8 cellular contexts compared by ENCODE assay signal in genomic region chr3:195893916-195894315, GRCh38. TPM values are rescaled to one million over a fixed set of nuclear protein-coding genes. Genes with fewer than 3 reads are reported as not detected.
DNase-seq lines count a peak whose midpoint lies in the region; ATAC-seq, FAIRE-seq and TF ChIP-seq lines count a peak whose summit lies in the region.

No MANE protein-coding gene starts in this region.

- no peak for TF ChIP-seq EP300 in GM12878 (IDR thresholded peaks at IDR 0.05; ENCODE audit: borderline replicate concordance in 1 of 2, control insufficient read depth in 1 of 2, low read depth in 2 of 2, low read length in 2 of 2)

- H3K4me2 ChIP-seq in GM12878 (ENCODE audit: control insufficient read depth, insufficient read depth), result peak overlapping the region; percentile 96; the same call in 1 of the 2 replicates

- peaks cover 4% of the 10 kb centered on the region; the same call in 1 of the 2 replicates for H4K20me1 ChIP-seq in GM12878 (ENCODE audit: control insufficient read depth, insufficient read depth)

- no peak overlapping the region for H2AFZ ChIP-seq in GM12878 (ENCODE audit: control insufficient read depth, low read depth, low read length)

- no peak overlapping the region for H3K4me3 ChIP-seq in GM12878

- no peak overlapping the region for H3K27ac ChIP-seq in CD4-positive, alpha-beta T cell (ENCODE audit: low read depth, low read length)
- H3K27ac ChIP-seq in GM12878 (ENCODE audit: control insufficient read depth, insufficient read depth), result no peak overlapping the region

- intact Hi-C loops in CD4-positive, alpha-beta T cell (cut with DNase I, micrococcal nuclease), result loop anchor here (1.0 kb wide), 2 partner anchors 21 to 35 kb away; no protein-coding TSS in a partner anchor
- intact Hi-C loops in GM12878 (cut with micrococcal nuclease; ENCODE audit: unreplicated experiment), result loop anchor here (1.0 kb wide), 2 partner anchors 31 to 35 kb away; no protein-coding TSS in a partner anchor

- TSS peak; percentile 38 for BruUV-seq in GM12878 (replicated peaks; lab: Mats Ljungman, UMichigan)

- TF ChIP-seq CTCF in CD4-positive, alpha-beta T cell (IDR thresholded peaks at IDR 0.05), result no peak
- no peak for TF ChIP-seq CTCF in GM12878 (IDR thresholded peaks at IDR 0.05 in 2 of 3, conservative IDR thresholded peaks at IDR 0.05 in 1 of 3; ENCODE audit: control insufficient read depth in 2 of 3, extremely low read depth in 1 of 3, insufficient read depth in 1 of 3, low read depth in 3 of 3, low read length in 3 of 3)

- no peaks in the 10 kb centered on the region for H3K9me3 Mint-ChIP-seq in CD4-positive, alpha-beta T cell
- no peaks in the 10 kb centered on the region for H3K9me3 Mint-ChIP-seq in IgD-negative memory B cell
- H3K9me3 Mint-ChIP-seq in naive thymus-derived CD8-positive, alpha-beta T cell, result no peaks in the 10 kb centered on the region

- CTCF ChIA-PET in CD4-positive, alpha-beta T cell (lab: Charles Lee), result interaction anchor here (0.8 to 5.2 kb wide), 11 partner anchors 9 to 61 kb away, joined by 3 to 91 read pairs (median 7); partner anchors contain the start of gene TNK2
- CTCF ChIA-PET in GM12878 (lab: Yijun Ruan, JAX), result interaction anchor here (0.6 to 4.9 kb wide), 22 partner anchors 9 to 343 kb away, joined by 3 to 94 read pairs (median 4); partner anchors contain the start of gene TNK2

- ATAC-seq in CD4-positive, alpha-beta T cell (ENCODE audit: poor library complexity), result no peak
- ATAC-seq in GM12878 (no peak), HG02840 (IDR thresholded peaks at IDR 0.05; ENCODE audit: low FRiP score, unreplicated experiment) (no peak)
- no peak for ATAC-seq in naive thymus-derived CD8-positive, alpha-beta T cell

- RAD21 ChIA-PET in GM12878 (lab: Charles Lee; ENCODE audit: unreplicated experiment), result interaction anchor here (0.7 to 5.2 kb wide), 9 partner anchors 10 to 38 kb away, joined by 3 to 34 read pairs (median 8); partner anchors contain the start of gene TNK2

- peaks cover 36% of the 10 kb centered on the region for H3K4me1 Mint-ChIP-seq in CD4-positive, alpha-beta T cell (ENCODE audit: low read depth)
- peaks cover 16 to 31% (median 28%) of the 10 kb centered on the region in 3 donors for H3K4me1 Mint-ChIP-seq in IgD-negative memory B cell
- peaks cover 30 to 50% (median 46%) of the 10 kb centered on the region in 4 donors for H3K4me1 Mint-ChIP-seq in naive thymus-derived CD8-positive, alpha-beta T cell

- no peak overlapping the region for H3K27ac Mint-ChIP-seq in CD4-positive, alpha-beta T cell
- H3K27ac Mint-ChIP-seq in IgD-negative memory B cell, result peak overlapping the region; percentile 67 to 95 (median 95)
- peak overlapping the region in 2 of 10 donors; percentile 25 to 51 for H3K27ac Mint-ChIP-seq in naive thymus-derived CD8-positive, alpha-beta T cell

- no peaks in the 10 kb centered on the region for H3K9me3 ChIP-seq in CD4-positive, alpha-beta T cell (ENCODE audit: control insufficient read depth, low read length)
- no peaks in the 10 kb centered on the region for H3K9me3 ChIP-seq in GM12878 (replicated peaks; ENCODE audit: control insufficient read depth, insufficient read depth, low read length)

- SMC1A ChIA-PET in GM12878 (lab: Charles Lee; ENCODE audit: uncharacterized antibody, unreplicated experiment), result interaction anchor here (0.8 to 4.0 kb wide), 9 partner anchors 9 to 265 kb away, joined by 3 to 47 read pairs (median 5); partner anchors contain the start of gene TNK2

- DNase-seq in CD4-positive, alpha-beta T cell, result no peak
- no peak for DNase-seq in GM12878 (ENCODE audit: low read depth, low spot score)
- DNase-seq in naive thymus-derived CD8-positive, alpha-beta T cell, result no peak
- no peak for DNase-seq in NAMALWA (ENCODE audit: low spot score)
- no peak for DNase-seq in dedifferentiated amniotic fluid mesenchymal stem cell (ENCODE audit: extremely low spot score)
- DNase-seq in NCI-H510A treated with DMSO at 0.1 percent for 48 hours (lab: John Stamatoyannopoulos, UW), result no peak

- no peak for FAIRE-seq in GM12878 (lab: Jason Lieb, UNC)

- peak overlapping the region; percentile 56 for H3K4me3 Mint-ChIP-seq in CD4-positive, alpha-beta T cell
- peak overlapping the region in 3 of 4 donors; percentile 21 to 95 (median 49) for H3K4me3 Mint-ChIP-seq in IgD-negative memory B cell
- peak overlapping the region in 9 of 10 donors; percentile 10 to 93 (median 59) for H3K4me3 Mint-ChIP-seq in naive thymus-derived CD8-positive, alpha-beta T cell

- 78% methylated on average over 4 of the region's 4 CpGs for WGBS in GM12878 (ENCODE audit: insufficient coverage, insufficient replicate concordance, low lambda C conversion rate, missing lambda C conversion rate)

- no peak for TF ChIP-seq RAD21 in GM12878 (IDR thresholded peaks at IDR 0.05; ENCODE audit: insufficient read depth, low read depth, low read length)

- no peak for TF ChIP-seq POLR2A in GM12878 (IDR thresholded peaks at IDR 0.05; ENCODE audit: low read depth, low read length)

- no peaks in the 10 kb centered on the region for H3K27me3 Mint-ChIP-seq in CD4-positive, alpha-beta T cell
- no peaks in the 10 kb centered on the region for H3K27me3 Mint-ChIP-seq in IgD-negative memory B cell
- no peaks in the 10 kb centered on the region for H3K27me3 Mint-ChIP-seq in naive thymus-derived CD8-positive, alpha-beta T cell

- peaks cover 20% of the 10 kb centered on the region for H3K36me3 Mint-ChIP-seq in CD4-positive, alpha-beta T cell (ENCODE audit: low read depth)
- no peaks in the 10 kb centered on the region for H3K36me3 Mint-ChIP-seq in IgD-negative memory B cell
- no peaks in the 10 kb centered on the region for H3K36me3 Mint-ChIP-seq in naive thymus-derived CD8-positive, alpha-beta T cell

- in situ Hi-C loops in GM12878 (cut with MboI), result loop anchor here (5.0 kb wide), 1 partner anchor 37 kb away; no protein-coding TSS in a partner anchor

- H3K27me3 ChIP-seq in CD4-positive, alpha-beta T cell (ENCODE audit: control insufficient read depth, insufficient read depth, low read length), result no peaks in the 10 kb centered on the region
- no peaks in the 10 kb centered on the region for H3K27me3 ChIP-seq in GM12878 (replicated peaks in 1 of 2; ENCODE audit: control insufficient read depth in 2 of 2, insufficient read depth in 2 of 2, low read length in 1 of 2)

- peak overlapping the region; percentile 29; the same call in 1 of the 2 replicates for H3K9ac ChIP-seq in GM12878 (ENCODE audit: control insufficient read depth, insufficient read depth, low read length)

- peaks cover 31% of the 10 kb centered on the region for H3K79me2 ChIP-seq in GM12878 (ENCODE audit: control insufficient read depth, insufficient read depth, low read length)

- peaks cover 14% of the 10 kb centered on the region for H3K4me1 ChIP-seq in GM12878 (ENCODE audit: control insufficient read depth, insufficient read depth, low read length)

- POLR2A ChIA-PET in CD4-positive, alpha-beta T cell (lab: Charles Lee), result interaction anchor here (1.1 to 5.9 kb wide), 4 partner anchors 13 to 1222 kb away, joined by 3 to 231 read pairs (median 28); partner anchors contain the start of genes LSG1 and TNK2
- POLR2A ChIA-PET in GM12878 (lab: Charles Lee), result interaction anchor here (0.6 to 3.9 kb wide), 4 partner anchors 14 to 44 kb away, joined by 3 to 30 read pairs (median 6); partner anchors contain the start of gene TNK2
- POLR2A ChIA-PET in naive thymus-derived CD8-positive, alpha-beta T cell (lab: Charles Lee), result interaction anchor here (0.6 to 8.8 kb wide), 6 partner anchors 8 to 313 kb away, joined by 3 to 241 read pairs (median 6); partner anchors contain the start of gene TNK2

- H3K36me3 ChIP-seq in GM12878 (ENCODE audit: control insufficient read depth in 2 of 2, insufficient read depth in 2 of 2, low read length in 1 of 2), result no peaks in the 10 kb centered on the region

TF ChIP-seq in GM12878, 131 proteins besides CTCF, POLR2A, EP300 and RAD21 (continues in another document):
- TF ChIP-seq YY1 (IDR thresholded peaks at IDR 0.05; ENCODE audit: low read depth, low read length) (no peak), CBX3 (IDR thresholded peaks at IDR 0.05; ENCODE audit: borderline replicate concordance, low read depth) (no peak), MTA2 (IDR thresholded peaks at IDR 0.05; ENCODE audit: low read depth) (no peak), ZNF622 (IDR thresholded peaks at IDR 0.05) (no peak), ETV6 (conservative IDR thresholded peaks at IDR 0.05 in 1 of 2, IDR thresholded peaks at IDR 0.05 in 1 of 2; ENCODE audit: borderline replicate concordance in 1 of 2, low read depth in 1 of 2) (no peak)
- TF ChIP-seq, protein P1, sequence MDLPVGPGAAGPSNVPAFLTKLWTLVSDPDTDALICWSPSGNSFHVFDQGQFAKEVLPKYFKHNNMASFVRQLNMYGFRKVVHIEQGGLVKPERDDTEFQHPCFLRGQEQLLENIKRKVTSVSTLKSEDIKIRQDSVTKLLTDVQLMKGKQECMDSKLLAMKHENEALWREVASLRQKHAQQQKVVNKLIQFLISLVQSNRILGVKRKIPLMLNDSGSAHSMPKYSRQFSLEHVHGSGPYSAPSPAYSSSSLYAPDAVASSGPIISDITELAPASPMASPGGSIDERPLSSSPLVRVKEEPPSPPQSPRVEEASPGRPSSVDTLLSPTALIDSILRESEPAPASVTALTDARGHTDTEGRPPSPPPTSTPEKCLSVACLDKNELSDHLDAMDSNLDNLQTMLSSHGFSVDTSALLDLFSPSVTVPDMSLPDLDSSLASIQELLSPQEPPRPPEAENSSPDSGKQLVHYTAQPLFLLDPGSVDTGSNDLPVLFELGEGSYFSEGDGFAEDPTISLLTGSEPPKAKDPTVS (IDR thresholded peaks at IDR 0.05; ENCODE audit: low read depth, low read length), result no peak

RNA-seq across cellular contexts. Expression of gene TNK2, which starts 14.4 kb away (rescaled TPM):
- total RNA-seq in CD4-positive, alpha-beta T cell, result 100 to 1,000 TPM; 161 to 171 TPM
- 6.1 TPM for polyA plus RNA-seq in IgD-negative memory B cell
- total RNA-seq in GM12878 (2013; cell fraction: nucleolus; rRNA removed), result 30.8 and 36.7 TPM in 2 replicates
- 12.9 and 13.9 TPM in 2 replicates for total RNA-seq in GM12878 (2014; rRNA removed)
- total RNA-seq in GM12878 (2014; rRNA removed; fragmentation: Illumina TruSeq; extraction: Trizol), result 10.2 and 10.7 TPM in 2 replicates
- total RNA-seq in GM12878 (2021), result 47.8 and 49.3 TPM in 2 replicates
- polyA plus RNA-seq in GM12878 (2011; ENCODE audit: low read depth), result 5.2 TPM
- 6.3 and 12.3 TPM in 2 replicates for polyA plus RNA-seq in GM12878 (2011; rRNA removed)
- 12.7 and 14.8 TPM in 2 replicates for polyA plus RNA-seq in GM12878 (2011; cell fraction: cytosol; rRNA removed)
- polyA plus RNA-seq in GM12878 (2011; cell fraction: nucleus; rRNA removed), result 133 and 156 TPM in 2 replicates
- 23.1 and 27.7 TPM in 2 replicates for polyA plus RNA-seq in GM12878 (2012)
- polyA plus RNA-seq in GM12878 (2014; fragmentation: Illumina TruSeq; extraction: Trizol), result 3.6 and 10.8 TPM in 2 replicates
- polyA plus RNA-seq in GM12878 (2014; fragmentation: Nextera tagmentation; extraction: Ambion mirVana), result under 1 TPM; 0.13 to 0.42 TPM
- polyA plus RNA-seq in GM12878 (2014; rRNA removed), result 35.8 and 48.5 TPM in 2 replicates
- polyA plus RNA-seq in GM12878 (2016; fragmentation: Nextera tagmentation; extraction: Ambion mirVana), result 1 to 10 TPM; 2.9 to 3.9 TPM
- polyA minus RNA-seq in GM12878 (2011; rRNA and poly(A)+ RNA removed), result 13.1 and 29.2 TPM in 2 replicates
- polyA minus RNA-seq in GM12878 (2011; cell fraction: cytosol; rRNA and poly(A)+ RNA removed), result 13.3 and 17.2 TPM in 2 replicates
- 20.7 and 34.6 TPM in 2 replicates for polyA minus RNA-seq in GM12878 (2011; cell fraction: nucleus; rRNA and poly(A)+ RNA removed)
- total RNA-seq in naive thymus-derived CD8-positive, alpha-beta T cell, result 100 to 1,000 TPM; 146 to 149 TPM
- 1 to 10 TPM; 1.3 to 2.5 (median 1.6) TPM for polyA plus RNA-seq in naive thymus-derived CD8-positive, alpha-beta T cell
